In the genomic region with DNA sequence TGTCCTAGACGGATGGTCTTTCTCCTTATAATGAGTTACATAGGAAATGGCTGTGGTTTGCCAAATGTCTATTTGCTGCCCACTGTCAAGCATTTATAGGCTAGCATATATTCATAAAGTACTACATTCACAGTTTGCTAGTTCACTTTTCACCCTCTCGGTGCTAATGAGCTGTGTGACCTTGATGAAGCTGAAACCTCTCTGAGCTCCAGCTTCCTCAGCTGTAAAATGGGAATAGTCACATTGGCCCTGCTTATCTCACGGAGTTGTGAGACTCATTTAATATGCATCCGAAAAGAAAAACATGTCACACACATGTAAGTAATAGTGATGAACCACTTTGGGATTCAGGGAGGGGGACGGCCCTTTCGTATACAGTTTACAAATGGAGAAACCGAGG, we compare ENCODE assay signal across 1 cellular context.
TF ChIP-seq lines count a peak whose summit lies in the region.

No MANE protein-coding gene starts in this region.

TF ChIP-seq in SK-N-SH, 30 proteins besides CTCF, POLR2A, EP300 and RAD21 (continued from another document):
- TF ChIP-seq REST (IDR thresholded peaks at IDR 0.05; ENCODE audit: low read depth, low read length) = no peak
- TF ChIP-seq RXRA (IDR thresholded peaks at IDR 0.05; ENCODE audit: borderline replicate concordance, low read depth) = no peak
- no peak for TF ChIP-seq TEAD4 (IDR thresholded peaks at IDR 0.05; ENCODE audit: borderline replicate concordance, insufficient read depth)
- TF ChIP-seq FOSL2 (IDR thresholded peaks at IDR 0.05; ENCODE audit: borderline replicate concordance, low read depth) = no peak
- no peak for TF ChIP-seq POLR2AphosphoS5 (IDR thresholded peaks at IDR 0.05; ENCODE audit: low read depth, low read length)
- TF ChIP-seq ELF1 (IDR thresholded peaks at IDR 0.05) = no peak
- no peak for TF ChIP-seq NRF1 (IDR thresholded peaks at IDR 0.05; ENCODE audit: low read depth, low read length)
- no peak for TF ChIP-seq USF1 (IDR thresholded peaks at IDR 0.05; ENCODE audit: borderline replicate concordance, low read depth)
- no peak for TF ChIP-seq PBX3 (IDR thresholded peaks at IDR 0.05)
- no peak for TF ChIP-seq CHD2 (IDR thresholded peaks at IDR 0.05; ENCODE audit: low read length, partially characterized antibody)
